In genomic region chr7:1380211-1380815, GRCh38 we compare ENCODE assay signal across 34 cellular contexts.
"Had no signal": no experiment of that assay in that cellular context is flagged by ENCODE, and none has a peak within 500 bp of the region (broad histone marks: within the 10 kb centered on the region; RNA-seq: fewer than 3 reads in every experiment).

No MANE protein-coding gene starts in this region.

- H3K9me3 Mint-ChIP-seq: activated B cell treated with CpG ODN at 0.5 μM for 24 hours; activated CD8-positive, alpha-beta T cell treated with anti-CD3 and anti-CD28 coated beads for 36 hours; activated naive CD4-positive, alpha-beta T cell treated with anti-CD3 and anti-CD28 coated beads, Interleukin-2, amount 50 U/mL, for 24 hours; activated naive CD8-positive, alpha-beta T cell treated with anti-CD3 and anti-CD28 coated beads for 36 hours; activated T-cell treated with anti-CD3 and anti-CD28 coated beads, Interleukin-2, amount 50 U/mL, for 4 hours; activated T-helper 17 cell treated with anti-CD3 and anti-CD28 coated beads, Interleukin-2, amount 50 U/mL, for 72 hours; dendritic cell treated with granulocyte-macrophage colony-stimulating factor and Interleukin-4, amounts not matched to agents 40 ng/mL and 50 ng/mL, for 4 days; endodermal cell; T-helper 2 cell treated with Interferon-gamma antibody and Interleukin-4, amounts not matched to agents 5 μg/mL and 100 μg/mL, for 36 hours had no signal

- H3K27me3 ChIP-seq: ascending aorta had no signal

- H3K36me3 Mint-ChIP-seq: activated naive CD4-positive, alpha-beta T cell treated with anti-CD3 and anti-CD28 coated beads, Interleukin-2, amount 50 U/mL, for 24 hours; activated naive CD8-positive, alpha-beta T cell treated with anti-CD3 and anti-CD28 coated beads for 36 hours; brain had no signal

- H3K27ac Mint-ChIP-seq: activated B cell treated with CpG ODN at 0.5 μM for 24 hours; activated CD8-positive, alpha-beta T cell treated with anti-CD3 and anti-CD28 coated beads for 36 hours; activated naive CD4-positive, alpha-beta T cell treated with anti-CD3 and anti-CD28 coated beads for 36 hours; activated naive CD4-positive, alpha-beta T cell treated with anti-CD3 and anti-CD28 coated beads, Interleukin-2, amount 50 U/mL, for 24 hours; activated naive CD8-positive, alpha-beta T cell treated with anti-CD3 and anti-CD28 coated beads for 36 hours; activated T-helper 17 cell treated with anti-CD3 and anti-CD28 coated beads, Interleukin-2, amount 50 U/mL, for 72 hours; dendritic cell treated with granulocyte-macrophage colony-stimulating factor and Interleukin-4, amounts not matched to agents 40 ng/mL and 50 ng/mL, for 4 days; endodermal cell; T-helper 17 cell; T-helper 2 cell treated with Interferon-gamma antibody and Interleukin-4, amounts not matched to agents 5 μg/mL and 100 μg/mL, for 36 hours had no signal

- H3K9me3 ChIP-seq: ascending aorta, esophagus squamous epithelium, heart right ventricle had no signal

- H3K27ac ChIP-seq: ascending aorta, breast epithelium, cardiac muscle cell, coronary artery, dorsolateral prefrontal cortex, esophagus squamous epithelium, gastroesophageal sphincter, heart right ventricle, WERI-Rb-1 had no signal

- H3K4me3 Mint-ChIP-seq: activated B cell treated with CpG ODN at 0.5 μM for 24 hours; activated CD8-positive, alpha-beta T cell treated with anti-CD3 and anti-CD28 coated beads for 36 hours; activated naive CD4-positive, alpha-beta T cell treated with anti-CD3 and anti-CD28 coated beads for 36 hours; activated naive CD4-positive, alpha-beta T cell treated with anti-CD3 and anti-CD28 coated beads, Interleukin-2, amount 50 U/mL, for 24 hours; activated naive CD8-positive, alpha-beta T cell treated with anti-CD3 and anti-CD28 coated beads for 36 hours; activated T-cell treated with anti-CD3 and anti-CD28 coated beads, Interleukin-2, amount 50 U/mL, for 4 hours; activated T-helper 17 cell treated with anti-CD3 and anti-CD28 coated beads, Interleukin-2, amount 50 U/mL, for 72 hours; brain; dendritic cell treated with granulocyte-macrophage colony-stimulating factor and Interleukin-4, amounts not matched to agents 40 ng/mL and 50 ng/mL, for 4 days; endodermal cell; T-helper 17 cell; T-helper 2 cell treated with Interferon-gamma antibody and Interleukin-4, amounts not matched to agents 5 μg/mL and 100 μg/mL, for 36 hours had no signal

- H3K4me3 ChIP-seq: ascending aorta, breast epithelium, cardiac muscle cell, coronary artery, dorsolateral prefrontal cortex, esophagus squamous epithelium, gastroesophageal sphincter, heart right ventricle had no signal

- DNase-seq: activated B cell treated with CpG ODN at 0.5 μM for 24 hours; activated CD4-positive, alpha-beta T cell treated with anti-CD3 and anti-CD28 coated beads for 48 hours; activated CD4-positive, alpha-beta T cell treated with anti-CD3 and anti-CD28 coated beads, Interleukin-2, amount 50 U/mL, for 1 hour; activated CD4-positive, alpha-beta T cell treated with anti-CD3 and anti-CD28 coated beads, Interleukin-2, amount 50 U/mL, for 48 hours; activated CD8-positive, alpha-beta memory T cell treated with anti-CD3 and anti-CD28 coated beads for 24 hours; activated CD8-positive, alpha-beta T cell treated with anti-CD3 and anti-CD28 coated beads for 36 hours; activated effector memory CD4-positive, alpha-beta T cell treated with Interleukin-2 at 50 U/mL for 16 hours; activated gamma-delta T cell treated with Interleukin-2 at 50 U/mL for 16 hours; activated naive CD4-positive, alpha-beta T cell treated with anti-CD3 and anti-CD28 coated beads for 36 hours; activated naive CD8-positive, alpha-beta T cell treated with anti-CD3 and anti-CD28 coated beads for 36 hours; activated T-cell treated with anti-CD3 and anti-CD28 coated beads, Interleukin-2, amount 50 U/mL, for 4 hours; central memory CD4-positive, alpha-beta T cell; cerebellar nuclear complex; dorsolateral prefrontal cortex; effector memory CD4-positive, alpha-beta T cell; endodermal cell; esophagus squamous epithelium; foreskin melanocyte; heart right ventricle; T-helper 1 cell; T-helper 17 cell; T1000; WERI-Rb-1 had no signal

- H3K4me1 Mint-ChIP-seq: activated B cell treated with CpG ODN at 0.5 μM for 24 hours; activated naive CD4-positive, alpha-beta T cell treated with anti-CD3 and anti-CD28 coated beads, Interleukin-2, amount 50 U/mL, for 24 hours; activated naive CD8-positive, alpha-beta T cell treated with anti-CD3 and anti-CD28 coated beads for 36 hours; brain; endodermal cell; T-helper 17 cell had no signal

- ATAC-seq: activated CD4-positive, CD25-positive, alpha-beta regulatory T cell treated with anti-CD3 and anti-CD28 coated beads, Interleukin-2, amount 50 U/mL, for 24 hours; activated CD8-positive, alpha-beta T cell treated with anti-CD3 and anti-CD28 coated beads for 36 hours; activated T-cell treated with anti-CD3 and anti-CD28 coated beads, Interleukin-2, amount 50 U/mL, for 4 hours; activated T-helper 17 cell treated with anti-CD3 and anti-CD28 coated beads, Interleukin-2, amount 50 U/mL, for 72 hours; gastroesophageal sphincter; heart right ventricle; T-helper 17 cell had no signal

- H3K27me3 Mint-ChIP-seq: T-helper 17 cell had no signal

- H3K36me3 ChIP-seq: ascending aorta, breast epithelium, cardiac muscle cell, esophagus squamous epithelium, gastroesophageal sphincter, heart right ventricle, WERI-Rb-1 had no signal

- H3K4me1 ChIP-seq: ascending aorta, breast epithelium, esophagus squamous epithelium, gastroesophageal sphincter, heart right ventricle had no signal
